8 cellular contexts compared by ENCODE assay signal in genomic region chr14:103546651-103547454, GRCh38. TPM values are rescaled to one million over a fixed set of nuclear protein-coding genes. Genes with fewer than 3 reads are reported as not detected.
DNase-seq lines count a peak whose midpoint lies in the region; ATAC-seq and TF ChIP-seq lines count a peak whose summit lies in the region.

No MANE protein-coding gene starts in this region.

- peak; percentile 92 for TF ChIP-seq CTCF in AG04449 (IDR thresholded peaks at IDR 0.05; ENCODE audit: insufficient read depth, low read length, missing control alignments)
- peak; percentile 88 for TF ChIP-seq CTCF in colonic mucosa (IDR thresholded peaks at IDR 0.05)

- intact Hi-C loops in colonic mucosa (cut with DNase I): loop anchor here (2.0 to 5.0 kb wide), 2 partner anchors 30 to 45 kb away; no protein-coding TSS in a partner anchor

- no peak overlapping the region for H4K91ac ChIP-seq in mesenchymal stem cell (ENCODE audit: low read length)

- CTCF ChIA-PET in AG04449 (lab: Yijun Ruan, JAX): interaction anchor here (0.9 to 20.9 kb wide), 6 partner anchors 10 to 50 kb away, joined by 5 to 368 read pairs (median 84); partner anchors contain the start of genes BAG5, CKB, COA8 and TRMT61A

- H4K8ac ChIP-seq in mesenchymal stem cell (ENCODE audit: low read length): no peak overlapping the region

- no peak overlapping the region for H2BK5ac ChIP-seq in mesenchymal stem cell (ENCODE audit: low read depth, low read length, poor library complexity, severe bottlenecking)

- H3K14ac ChIP-seq in mesenchymal stem cell (ENCODE audit: low read length in 2 of 2): no peak overlapping the region

- DNase-seq in AG04449 (ENCODE audit: low read depth, low spot score) (no peak), NCI-H2227 treated with DMSO at 0.1 percent for 48 hours (lab: John Stamatoyannopoulos, UW) (peak; percentile 11), colonic mucosa (peak; percentile 83), mesenchymal stem cell (peak; percentile 46), COLO829 (ENCODE audit: low spot score) (no peak)
- DNase-seq in activated CD4-positive, alpha-beta T cell treated with anti-CD3 and anti-CD28 coated beads, Interleukin-2, amount 50 U/mL, for 4 hours: peak; percentile 71 to 76
- peak; percentile 58 to 70 for DNase-seq in stimulated activated CD8-positive, alpha-beta memory T cell treated with anti-CD3 and anti-CD28 coated beads, Interleukin-2, amount 100 ng/mL, for 48 hours (ENCODE audit: low read depth in 2 of 2)

- no peak overlapping the region for H2BK15ac ChIP-seq in mesenchymal stem cell (ENCODE audit: low read depth, poor library complexity, severe bottlenecking)

- WGBS in mesenchymal stem cell: 22% methylated on average over 21 of the region's 21 CpGs

- H3K9ac ChIP-seq in colonic mucosa (ENCODE audit: low read depth in 2 of 2, low read length in 2 of 2) (no peak overlapping the region), mesenchymal stem cell (ENCODE audit: low read length) (no peak overlapping the region)

- H3K27me3 ChIP-seq in colonic mucosa: no peaks in the 10 kb centered on the region
- no peaks in the 10 kb centered on the region for H3K27me3 ChIP-seq in mesenchymal stem cell (ENCODE audit: control insufficient read depth in 1 of 2, insufficient read depth in 1 of 2, low read length in 2 of 2)

- POLR2A ChIA-PET in AG04449 (lab: Yijun Ruan, JAX): interaction anchor here (1.0 kb wide), 1 partner anchor 18 kb away, joined by 3 read pairs; no protein-coding TSS in a partner anchor

- peak; percentile 63 for ATAC-seq in GM19463 (IDR thresholded peaks at IDR 0.05; ENCODE audit: unreplicated experiment)

- H3K9me3 ChIP-seq in colonic mucosa (no peaks in the 10 kb centered on the region), mesenchymal stem cell (ENCODE audit: control insufficient read depth, low read length) (no peaks in the 10 kb centered on the region)

- no peak overlapping the region for H3K27ac ChIP-seq in colonic mucosa
- H3K27ac ChIP-seq in mesenchymal stem cell (ENCODE audit: low read length, poor library complexity, severe bottlenecking): no peak overlapping the region

- no peak overlapping the region for H3K4me3 ChIP-seq in AG04449 (ENCODE audit: low read depth, low read length)
- no peak overlapping the region for H3K4me3 ChIP-seq in colonic mucosa
- no peak overlapping the region for H3K4me3 ChIP-seq in mesenchymal stem cell (ENCODE audit: insufficient read depth in 1 of 2, low read depth in 1 of 2, low read length in 2 of 2)

- H2BK12ac ChIP-seq in mesenchymal stem cell (ENCODE audit: low read length in 2 of 2): no peak overlapping the region

- H3K23ac ChIP-seq in mesenchymal stem cell (ENCODE audit: low read length in 2 of 2): no peak overlapping the region

- no peak overlapping the region for H2AFZ ChIP-seq in mesenchymal stem cell (ENCODE audit: low read depth, low read length)

- peaks cover 15% of the 10 kb centered on the region for H3K79me1 ChIP-seq in mesenchymal stem cell (replicated peaks; ENCODE audit: low read length, poor library complexity, severe bottlenecking)

- H3K4ac ChIP-seq in mesenchymal stem cell (ENCODE audit: low read depth in 1 of 2, low read length in 2 of 2): no peak overlapping the region

- H3K4me1 ChIP-seq in colonic mucosa (peaks cover 14% of the 10 kb centered on the region), mesenchymal stem cell (ENCODE audit: control insufficient read depth, insufficient read depth, low read depth, low read length) (peaks cover 54% of the 10 kb centered on the region)

- H3K18ac ChIP-seq in mesenchymal stem cell (ENCODE audit: low read depth in 1 of 2, low read length in 2 of 2): no peak overlapping the region

- H3K4me2 ChIP-seq in mesenchymal stem cell (ENCODE audit: low read length, poor library complexity, severe bottlenecking): no peak overlapping the region

- H2BK120ac ChIP-seq in mesenchymal stem cell (ENCODE audit: low read depth, low read length): no peak overlapping the region

- H3K36me3 ChIP-seq in colonic mucosa (no peaks in the 10 kb centered on the region), mesenchymal stem cell (ENCODE audit: control insufficient read depth in 1 of 2, insufficient read depth in 2 of 2, low read depth in 1 of 2, low read length in 2 of 2) (peaks cover 0 to 10% of the 10 kb centered on the region in 2 experiments)

- peak overlapping the region; percentile 23 for H2AK5ac ChIP-seq in mesenchymal stem cell (ENCODE audit: low read length, severe bottlenecking)

RNA-seq across cellular contexts. Expression of gene BAG5, which starts 15.6 kb away (rescaled TPM):
- 10 to 100 TPM; 26.8 to 29.7 TPM for total RNA-seq in colonic mucosa
- polyA plus RNA-seq in mesenchymal stem cell (2013, experiment 1 of 2): 14.8 TPM
- polyA plus RNA-seq in mesenchymal stem cell (2013, experiment 2 of 2): 14.4 TPM

RNA-seq across cellular contexts. Expression of gene COA8, which starts 15.9 kb away (rescaled TPM):
- 10 to 100 TPM; 37.1 to 41.5 TPM for total RNA-seq in colonic mucosa
- polyA plus RNA-seq in mesenchymal stem cell (2013, experiment 1 of 2): 63.1 TPM
- 58.9 TPM for polyA plus RNA-seq in mesenchymal stem cell (2013, experiment 2 of 2)

RNA-seq across cellular contexts. Expression of gene TRMT61A, which starts 17.9 kb away (rescaled TPM):
- total RNA-seq in colonic mucosa: 10 to 100 TPM in 1 of 2 donors, 1 to 10 TPM in 1; 10.0 to 17.8 TPM
- polyA plus RNA-seq in mesenchymal stem cell (2013, experiment 1 of 2): 3.6 TPM
- 3.8 TPM for polyA plus RNA-seq in mesenchymal stem cell (2013, experiment 2 of 2)

RNA-seq across cellular contexts. Expression of gene CKB, which starts 24.2 kb away (rescaled TPM):
- total RNA-seq in colonic mucosa: 1,000 to 10,000 TPM; 1,501 to 4,641 TPM
- 46.1 TPM for polyA plus RNA-seq in mesenchymal stem cell (2013, experiment 1 of 2)
- polyA plus RNA-seq in mesenchymal stem cell (2013, experiment 2 of 2): 46.9 TPM

Comparison
In these comparisons a context has a peak if more than half of its experiments do, and no peak if none do; other contexts are left out.
1. DNase-seq: peak in NCI-H2227 treated with DMSO at 0.1 percent for 48 hours (single experiment), activated CD4-positive, alpha-beta T cell treated with anti-CD3 and anti-CD28 coated beads, Interleukin-2, amount 50 U/mL, for 4 hours (2 of 2), colonic mucosa (single experiment), mesenchymal stem cell (single experiment) and stimulated activated CD8-positive, alpha-beta memory T cell treated with anti-CD3 and anti-CD28 coated beads, Interleukin-2, amount 100 ng/mL, for 48 hours (2 of 2); none in AG04449 (single experiment) and COLO829 (single experiment).